12 cellular contexts compared by ENCODE assay signal in genomic region chr2:19126281-19126680, GRCh38.
DNase-seq lines count a peak whose midpoint lies in the region; TF ChIP-seq lines count a peak whose summit lies in the region.
"Had no signal": no experiment of that assay in that cellular context is flagged by ENCODE, and none has a peak within 500 bp of the region (broad histone marks: within the 10 kb centered on the region; RNA-seq: fewer than 3 reads in every experiment).

No MANE protein-coding gene starts in this region.

- no peak overlapping the region for H3K4me3 Mint-ChIP-seq in HFFc6
- H3K4me3 Mint-ChIP-seq in nephron progenitor cell: no peak overlapping the region
- H3K4me3 Mint-ChIP-seq: CD14-positive monocyte; CD8-positive, alpha-beta T cell; H9 had no signal

- H3K27me3 Mint-ChIP-seq in HFFc6 (ENCODE audit: insufficient read depth) (peaks cover 3% of the 10 kb centered on the region; the same call in 1 of the 2 replicates), nephron progenitor cell (ENCODE audit: low read depth, poor library complexity) (peaks cover 3% of the 10 kb centered on the region)

- TF ChIP-seq CTCF in HFFc6 (IDR thresholded peaks at IDR 0.05): no peak
- TF ChIP-seq CTCF in nephron progenitor cell (IDR thresholded peaks at IDR 0.05): no peak

- no peaks in the 10 kb centered on the region for H3K9me3 Mint-ChIP-seq in HFFc6
- no peaks in the 10 kb centered on the region for H3K9me3 Mint-ChIP-seq in nephron progenitor cell
- H3K9me3 Mint-ChIP-seq: CD8-positive, alpha-beta T cell; H9 had no signal

- no peak for DNase-seq in HFFc6
- peak; percentile 82 for DNase-seq in foreskin melanocyte
- DNase-seq in nephron progenitor cell: no peak
- no peak for DNase-seq in NCI-H146 (lab: John Stamatoyannopoulos, UW)
- no peak for DNase-seq in DMS53 (lab: John Stamatoyannopoulos, UW)
- no peak for DNase-seq in activated naive CD4-positive, alpha-beta T cell treated with Interleukin-2 at 50 U/mL for 16 hours
- DNase-seq: Caco-2; CD8-positive, alpha-beta T cell; GF-D8; GOT3; H9 had no signal

- H3K27ac Mint-ChIP-seq in HFFc6: peak overlapping the region; percentile 91
- H3K27ac Mint-ChIP-seq in nephron progenitor cell: peak overlapping the region; percentile 59
- H3K27ac Mint-ChIP-seq: CD14-positive monocyte; CD8-positive, alpha-beta T cell had no signal

- H3K36me3 Mint-ChIP-seq in HFFc6 (ENCODE audit: low read depth) (peaks cover 4% of the 10 kb centered on the region; the same call in 1 of the 2 replicates), nephron progenitor cell (ENCODE audit: low read depth) (peaks cover 4% of the 10 kb centered on the region)
- H3K36me3 Mint-ChIP-seq: CD14-positive monocyte; CD8-positive, alpha-beta T cell had no signal

- peaks cover 77% of the 10 kb centered on the region for H3K4me1 Mint-ChIP-seq in HFFc6 (ENCODE audit: low read depth)
- peaks cover 8% of the 10 kb centered on the region for H3K4me1 Mint-ChIP-seq in nephron progenitor cell
- H3K4me1 Mint-ChIP-seq: CD14-positive monocyte had no signal
